In the genomic region with DNA sequence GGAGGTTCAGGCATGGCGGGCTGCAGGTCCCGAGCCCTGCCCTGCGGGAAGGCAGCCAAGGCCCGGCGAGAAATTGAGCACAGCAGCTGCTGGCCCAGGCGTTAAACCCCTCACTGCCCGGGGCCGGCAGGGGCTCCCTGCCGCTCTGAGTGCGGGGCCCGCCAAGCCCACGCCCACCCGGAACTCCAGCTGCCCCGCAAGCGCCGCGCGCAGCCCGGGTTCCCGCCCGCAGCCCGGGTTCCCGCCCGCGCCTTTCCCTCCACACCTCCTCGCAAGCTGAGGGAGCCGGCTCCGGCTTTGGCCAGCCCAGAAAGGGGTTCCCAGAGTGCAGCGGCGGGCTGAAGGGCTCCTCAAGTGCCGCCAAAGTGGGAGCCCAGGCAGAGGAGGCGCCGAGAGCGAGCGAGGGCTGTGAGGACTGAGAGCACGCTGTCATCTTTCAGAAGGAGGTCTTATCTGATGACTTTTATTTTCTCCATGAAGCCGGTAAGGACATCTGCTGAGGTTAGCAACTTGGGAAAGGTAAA, we compare ENCODE assay signal across 8 cellular contexts.
A peak's percentile ranks its signal among the peaks of the same experiment; 100 is the strongest.
DNase-seq lines count a peak whose midpoint lies in the region; ATAC-seq and TF ChIP-seq lines count a peak whose summit lies in the region.
"Not testable (repeated sequence)": the region's sequence is repeated elsewhere in the genome, so short reads cannot be mapped to it uniquely, and the experiment has no call there.

No MANE protein-coding gene starts in this region.

- H3K4me3 ChIP-seq in HUES6 (ENCODE audit: low read depth, low read length) (peak overlapping the region; percentile 50), thymus (ENCODE audit: low read length) (peak overlapping the region; percentile 25)
- H3K4me3 ChIP-seq in endodermal cell (ENCODE audit: low read length) = not testable (repeated sequence)

- peaks cover 32% of the 10 kb centered on the region for H3K9me3 Mint-ChIP-seq in T-helper 1 cell treated with Interleukin-12 subunit alpha and Interleukin-12 subunit beta and Interleukin-4 antibody, amounts not matched to agents 30 μg/mL and 1 μg/mL, for 36 hours
- H3K9me3 Mint-ChIP-seq in activated CD8-positive, alpha-beta T cell treated with anti-CD3 and anti-CD28 coated beads, Interleukin-2, amount 10 ng/mL, durations not matched to agents 7 days and 5 days (ENCODE audit: insufficient read depth) = peaks cover 10% of the 10 kb centered on the region
- peaks cover 18% of the 10 kb centered on the region for H3K9me3 Mint-ChIP-seq in activated naive CD8-positive, alpha-beta T cell treated with anti-CD3 and anti-CD28 coated beads for 36 hours
- peaks cover 40% of the 10 kb centered on the region for H3K9me3 Mint-ChIP-seq in endodermal cell

- not testable (repeated sequence) for H3K27me3 Mint-ChIP-seq in T-helper 1 cell treated with Interleukin-12 subunit alpha and Interleukin-12 subunit beta and Interleukin-4 antibody, amounts not matched to agents 30 μg/mL and 1 μg/mL, for 36 hours (ENCODE audit: low read depth); activated CD8-positive, alpha-beta T cell treated with anti-CD3 and anti-CD28 coated beads, Interleukin-2, amount 10 ng/mL, durations not matched to agents 7 days and 5 days (ENCODE audit: low read depth); activated naive CD8-positive, alpha-beta T cell treated with anti-CD3 and anti-CD28 coated beads for 36 hours; endodermal cell (ENCODE audit: insufficient read depth)

- not testable (repeated sequence) for H3K9me3 ChIP-seq in HUES6 (ENCODE audit: control insufficient read depth, insufficient read depth, low read depth, low read length); endodermal cell (ENCODE audit: control insufficient read depth, low read length); thymus (ENCODE audit: control insufficient read depth)

- H3K4me1 ChIP-seq in HUES6 (ENCODE audit: control insufficient read depth, insufficient read depth, low read length); endodermal cell (ENCODE audit: control insufficient read depth, insufficient read depth, low read length); thymus (ENCODE audit: control insufficient read depth, insufficient read depth, low read length): not testable (repeated sequence)

- not testable (repeated sequence) for H3K27me3 ChIP-seq in HUES6 (ENCODE audit: control insufficient read depth, insufficient read depth, low read length); endodermal cell (ENCODE audit: control insufficient read depth, insufficient read depth, low read length, poor library complexity, severe bottlenecking); thymus (ENCODE audit: control insufficient read depth, insufficient read depth)

- H3K27ac Mint-ChIP-seq in T-helper 1 cell treated with Interleukin-12 subunit alpha and Interleukin-12 subunit beta and Interleukin-4 antibody, amounts not matched to agents 30 μg/mL and 1 μg/mL, for 36 hours; activated CD8-positive, alpha-beta T cell treated with anti-CD3 and anti-CD28 coated beads, Interleukin-2, amount 10 ng/mL, durations not matched to agents 7 days and 5 days; activated naive CD8-positive, alpha-beta T cell treated with anti-CD3 and anti-CD28 coated beads for 36 hours; endodermal cell: not testable (repeated sequence)

- DNase-seq in ELF-1 (ENCODE audit: low read depth, low spot score) (peak; percentile 3), NCI-H1417 (lab: John Stamatoyannopoulos, UW) (peak in 2 of 3 experiments; percentile 77 to 82)
- not testable (repeated sequence) for DNase-seq in activated CD8-positive, alpha-beta T cell treated with anti-CD3 and anti-CD28 coated beads, Interleukin-2, amount 10 ng/mL, durations not matched to agents 7 days and 5 days; activated naive CD8-positive, alpha-beta T cell treated with anti-CD3 and anti-CD28 coated beads for 36 hours; endodermal cell

- H3K9ac ChIP-seq in HUES6 (ENCODE audit: low read length); endodermal cell (ENCODE audit: extremely low read depth, low read length, poor library complexity, severe bottlenecking): not testable (repeated sequence)

- H3K36me3 Mint-ChIP-seq in T-helper 1 cell treated with Interleukin-12 subunit alpha and Interleukin-12 subunit beta and Interleukin-4 antibody, amounts not matched to agents 30 μg/mL and 1 μg/mL, for 36 hours (ENCODE audit: low read depth); activated CD8-positive, alpha-beta T cell treated with anti-CD3 and anti-CD28 coated beads, Interleukin-2, amount 10 ng/mL, durations not matched to agents 7 days and 5 days (ENCODE audit: low read depth); activated naive CD8-positive, alpha-beta T cell treated with anti-CD3 and anti-CD28 coated beads for 36 hours; endodermal cell (ENCODE audit: low read depth): not testable (repeated sequence)

- not testable (repeated sequence) for H3K27ac ChIP-seq in HUES6 (ENCODE audit: low read depth, low read length); endodermal cell (ENCODE audit: low read depth, low read length); thymus (ENCODE audit: low read depth)

- H3K4me1 Mint-ChIP-seq in T-helper 1 cell treated with Interleukin-12 subunit alpha and Interleukin-12 subunit beta and Interleukin-4 antibody, amounts not matched to agents 30 μg/mL and 1 μg/mL, for 36 hours (ENCODE audit: low read depth); activated CD8-positive, alpha-beta T cell treated with anti-CD3 and anti-CD28 coated beads, Interleukin-2, amount 10 ng/mL, durations not matched to agents 7 days and 5 days (ENCODE audit: low read depth); activated naive CD8-positive, alpha-beta T cell treated with anti-CD3 and anti-CD28 coated beads for 36 hours; endodermal cell: not testable (repeated sequence)

- not testable (repeated sequence) for ATAC-seq in activated CD8-positive, alpha-beta T cell treated with anti-CD3 and anti-CD28 coated beads, Interleukin-2, amount 10 ng/mL, durations not matched to agents 7 days and 5 days

- H3K36me3 ChIP-seq in HUES6 (ENCODE audit: control insufficient read depth, insufficient read depth, low read length); endodermal cell (ENCODE audit: control insufficient read depth, insufficient read depth, low read length); thymus (ENCODE audit: control insufficient read depth, insufficient read depth): not testable (repeated sequence)

- CTCF ChIA-PET in activated CD8-positive, alpha-beta T cell treated with anti-CD3 and anti-CD28 coated beads, Interleukin-2, amount 10 ng/mL, durations not matched to agents 7 days and 5 days (lab: Charles Lee) = not testable (repeated sequence)

- not testable (repeated sequence) for TF ChIP-seq CTCF in endodermal cell (conservative IDR thresholded peaks at IDR 0.05)

- POLR2A ChIA-PET in activated CD8-positive, alpha-beta T cell treated with anti-CD3 and anti-CD28 coated beads, Interleukin-2, amount 10 ng/mL, durations not matched to agents 7 days and 5 days (lab: Charles Lee) = not testable (repeated sequence)

- 94 to 97% methylated on average over 8 to 29 of the region's 37 CpGs for WGBS in endodermal cell (ENCODE audit: insufficient coverage in 1 of 2, insufficient read length in 1 of 2), 2 experiments
- 82% methylated on average over 37 of the region's 37 CpGs for WGBS in thymus

- H3K4me3 Mint-ChIP-seq in T-helper 1 cell treated with Interleukin-12 subunit alpha and Interleukin-12 subunit beta and Interleukin-4 antibody, amounts not matched to agents 30 μg/mL and 1 μg/mL, for 36 hours = peak overlapping the region; percentile 25
- H3K4me3 Mint-ChIP-seq in activated CD8-positive, alpha-beta T cell treated with anti-CD3 and anti-CD28 coated beads, Interleukin-2, amount 10 ng/mL, durations not matched to agents 7 days and 5 days = peak overlapping the region; percentile 5
- peak overlapping the region; percentile 26 for H3K4me3 Mint-ChIP-seq in activated naive CD8-positive, alpha-beta T cell treated with anti-CD3 and anti-CD28 coated beads for 36 hours
- H3K4me3 Mint-ChIP-seq in endodermal cell = peak overlapping the region; percentile 46
